Comparison of ENCODE assay signal across 12 cellular contexts in genomic region chr1:222641269-222641948, GRCh38.
"Had no signal": no experiment of that assay in that cellular context is flagged by ENCODE, and none has a peak within 500 bp of the region (broad histone marks: within the 10 kb centered on the region; RNA-seq: fewer than 3 reads in every experiment).

No MANE protein-coding gene starts in this region.

- H3K27me3 ChIP-seq: esophagus squamous epithelium had no signal

- DNase-seq: activated CD4-positive, alpha-beta T cell treated with anti-CD3 and anti-CD28 coated beads for 48 hours; activated T-cell treated with anti-CD3 and anti-CD28 coated beads for 4 hours; esophagus squamous epithelium; foreskin fibroblast; glutamatergic neuron; left colon; mucosa of descending colon; naive thymus-derived CD8-positive, alpha-beta T cell; stimulated activated CD4-positive, alpha-beta T cell treated with anti-CD3 and anti-CD28 coated beads, Interleukin-2, amount 100 ng/mL, for 48 hours had no signal

- ATAC-seq: activated naive CD4-positive, alpha-beta T cell treated with anti-CD3 and anti-CD28 coated beads, Interleukin-2, amount 50 U/mL, for 72 hours; left colon; mucosa of descending colon; naive thymus-derived CD8-positive, alpha-beta T cell; WTC11 had no signal

- H3K9me3 ChIP-seq: esophagus squamous epithelium, mucosa of descending colon had no signal

- H3K27me3 Mint-ChIP-seq: naive thymus-derived CD8-positive, alpha-beta T cell; stimulated activated naive CD8-positive, alpha-beta T cell treated with anti-CD3 and anti-CD28 coated beads, Interleukin-15, Interleukin-2, amounts not matched to agents 100 ng/mL and 50 ng/mL, for 24 hours had no signal

- H3K9me3 Mint-ChIP-seq: activated naive CD4-positive, alpha-beta T cell treated with anti-CD3 and anti-CD28 coated beads, Interleukin-2, amount 50 U/mL, for 72 hours; naive thymus-derived CD8-positive, alpha-beta T cell; stimulated activated naive CD8-positive, alpha-beta T cell treated with anti-CD3 and anti-CD28 coated beads, Interleukin-15, Interleukin-2, amounts not matched to agents 100 ng/mL and 50 ng/mL, for 24 hours; WTC11 had no signal

- H3K27ac ChIP-seq: esophagus squamous epithelium had no signal

- H3K4me3 ChIP-seq: esophagus squamous epithelium, mucosa of descending colon had no signal

- H3K4me3 Mint-ChIP-seq: stimulated activated naive CD8-positive, alpha-beta T cell treated with anti-CD3 and anti-CD28 coated beads, Interleukin-15, Interleukin-2, amounts not matched to agents 100 ng/mL and 50 ng/mL, for 24 hours; WTC11 had no signal

- H3K27ac Mint-ChIP-seq: stimulated activated naive CD8-positive, alpha-beta T cell treated with anti-CD3 and anti-CD28 coated beads, Interleukin-15, Interleukin-2, amounts not matched to agents 100 ng/mL and 50 ng/mL, for 24 hours; WTC11 had no signal
